ENCODE assay signal across 27 cellular contexts in the genomic region with DNA sequence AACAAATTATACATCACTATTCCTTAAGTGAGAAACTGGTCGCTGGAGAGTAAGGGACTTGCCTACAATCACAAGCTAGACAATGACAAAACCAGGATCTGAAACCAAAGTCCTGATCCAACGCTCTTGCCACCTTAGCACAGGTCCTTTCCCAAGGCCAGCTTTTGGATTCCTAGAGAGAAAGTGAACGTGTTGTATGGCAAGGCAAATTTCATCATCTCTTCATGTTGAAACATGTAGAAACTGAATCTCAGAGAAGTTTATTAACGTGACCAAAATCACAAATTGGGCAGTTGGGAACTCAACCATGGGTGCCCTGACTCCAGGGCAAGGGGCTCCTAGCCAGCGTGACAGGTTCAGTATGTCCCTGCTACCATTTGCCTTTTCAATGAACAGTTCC.
"Had no signal": no experiment of that assay in that cellular context is flagged by ENCODE, and none has a peak within 500 bp of the region (broad histone marks: within the 10 kb centered on the region; RNA-seq: fewer than 3 reads in every experiment).

No MANE protein-coding gene starts in this region.

- H3K4me3 ChIP-seq: neural progenitor cell, ovary, psoas muscle, right lobe of liver, sigmoid colon, stomach, thoracic aorta, thyroid gland, tibial nerve, upper lobe of left lung, vagina had no signal

- H3K9me3 Mint-ChIP-seq: nephron; neural progenitor cell; stimulated activated naive CD8-positive, alpha-beta T cell treated with anti-CD3 and anti-CD28 coated beads, Interleukin-15, Interleukin-2, amounts not matched to agents 100 ng/mL and 50 ng/mL, for 24 hours had no signal

- H3K9ac ChIP-seq: neural progenitor cell, parathyroid adenoma had no signal

- H3K79me2 ChIP-seq: parathyroid adenoma had no signal

- H3K4me2 ChIP-seq: neural progenitor cell had no signal

- DNase-seq: occipital lobe; ovary; posterior cingulate gyrus; psoas muscle; right cardiac atrium; right lobe of liver; sigmoid colon; small intestine; stimulated activated CD4-positive, alpha-beta T cell treated with anti-CD3 and anti-CD28 coated beads, Interleukin-15, amount 100 ng/mL, for 24 hours; stimulated activated CD4-positive, alpha-beta T cell treated with anti-CD3 and anti-CD28 coated beads, Interleukin-2, amount 100 ng/mL, for 24 hours; stimulated activated CD4-positive, alpha-beta T cell treated with anti-CD3 and anti-CD28 coated beads, Interleukin-2, amount 100 ng/mL, for 48 hours; stimulated activated CD4-positive, alpha-beta T cell treated with anti-CD3 and anti-CD28 coated beads, Interleukin-4, amount 100 ng/mL, for 24 hours; stimulated activated naive B cell treated with anti-CD40 and anti-IgM and Interleukin-4, amounts not matched to agents 10 μg/mL and 1 μg/mL and 100 μg/mL, for 72 hours; stimulated activated naive CD4-positive, alpha-beta T cell treated with Interleukin-2 at 50 U/mL for 16 hours; stomach; thyroid gland; upper lobe of left lung had no signal

- FAIRE-seq: small intestine, urothelium cell line had no signal

- H3K4me3 Mint-ChIP-seq: nephron; neural progenitor cell; stimulated activated effector memory CD8-positive, alpha-beta T cell treated with anti-CD3 and anti-CD28 coated beads, Interleukin-12 subunit alpha, Interleukin-12 subunit beta, amount 100 ng/mL, for 72 hours; stimulated activated naive B cell treated with anti-CD40 and anti-IgM and Interleukin-4, amounts not matched to agents 10 μg/mL and 1 μg/mL and 100 μg/mL, for 72 hours; stimulated activated naive CD8-positive, alpha-beta T cell treated with anti-CD3 and anti-CD28 coated beads, Interleukin-15, Interleukin-2, amounts not matched to agents 100 ng/mL and 50 ng/mL, for 24 hours had no signal

- H3K36me3 ChIP-seq: neural progenitor cell, ovary, right lobe of liver, sigmoid colon, stomach, thoracic aorta, thyroid gland, tibial nerve, upper lobe of left lung, vagina had no signal

- H3K27me3 ChIP-seq: neural progenitor cell, ovary, right lobe of liver, sigmoid colon, stomach, thyroid gland, tibial nerve, upper lobe of left lung, vagina had no signal

- H3K4me1 ChIP-seq: neural progenitor cell, parathyroid adenoma, psoas muscle, right lobe of liver, sigmoid colon, stomach, tibial nerve, upper lobe of left lung, vagina had no signal

- H3K36me3 Mint-ChIP-seq: neural progenitor cell; stimulated activated effector memory CD8-positive, alpha-beta T cell treated with anti-CD3 and anti-CD28 coated beads, Interleukin-12 subunit alpha, Interleukin-12 subunit beta, amount 100 ng/mL, for 72 hours; stimulated activated naive B cell treated with anti-CD40 and anti-IgM and Interleukin-4, amounts not matched to agents 10 μg/mL and 1 μg/mL and 100 μg/mL, for 72 hours had no signal

- H3K27ac Mint-ChIP-seq: nephron; neural progenitor cell; stimulated activated effector memory CD8-positive, alpha-beta T cell treated with anti-CD3 and anti-CD28 coated beads, Interleukin-12 subunit alpha, Interleukin-12 subunit beta, amount 100 ng/mL, for 72 hours; stimulated activated naive B cell treated with anti-CD40 and anti-IgM and Interleukin-4, amounts not matched to agents 10 μg/mL and 1 μg/mL and 100 μg/mL, for 72 hours; stimulated activated naive CD8-positive, alpha-beta T cell treated with anti-CD3 and anti-CD28 coated beads, Interleukin-15, Interleukin-2, amounts not matched to agents 100 ng/mL and 50 ng/mL, for 24 hours had no signal

- H3K27me3 Mint-ChIP-seq: progenitor cell of endocrine pancreas; stimulated activated naive CD8-positive, alpha-beta T cell treated with anti-CD3 and anti-CD28 coated beads, Interleukin-15, Interleukin-2, amounts not matched to agents 100 ng/mL and 50 ng/mL, for 24 hours had no signal

- H3K9me3 ChIP-seq: ovary, psoas muscle, right lobe of liver, sigmoid colon, stomach, thoracic aorta, thyroid gland, tibial nerve, upper lobe of left lung, vagina had no signal

- H3K27ac ChIP-seq: neural progenitor cell, ovary, parathyroid adenoma, psoas muscle, right lobe of liver, sigmoid colon, stomach, thoracic aorta, thyroid gland, tibial nerve, upper lobe of left lung, vagina had no signal

- H3K4me1 Mint-ChIP-seq: neural progenitor cell; stimulated activated effector memory CD8-positive, alpha-beta T cell treated with anti-CD3 and anti-CD28 coated beads, Interleukin-12 subunit alpha, Interleukin-12 subunit beta, amount 100 ng/mL, for 72 hours; stimulated activated naive B cell treated with anti-CD40 and anti-IgM and Interleukin-4, amounts not matched to agents 10 μg/mL and 1 μg/mL and 100 μg/mL, for 72 hours had no signal
